Comparison of ENCODE assay signal across 15 cellular contexts in the genomic region with DNA sequence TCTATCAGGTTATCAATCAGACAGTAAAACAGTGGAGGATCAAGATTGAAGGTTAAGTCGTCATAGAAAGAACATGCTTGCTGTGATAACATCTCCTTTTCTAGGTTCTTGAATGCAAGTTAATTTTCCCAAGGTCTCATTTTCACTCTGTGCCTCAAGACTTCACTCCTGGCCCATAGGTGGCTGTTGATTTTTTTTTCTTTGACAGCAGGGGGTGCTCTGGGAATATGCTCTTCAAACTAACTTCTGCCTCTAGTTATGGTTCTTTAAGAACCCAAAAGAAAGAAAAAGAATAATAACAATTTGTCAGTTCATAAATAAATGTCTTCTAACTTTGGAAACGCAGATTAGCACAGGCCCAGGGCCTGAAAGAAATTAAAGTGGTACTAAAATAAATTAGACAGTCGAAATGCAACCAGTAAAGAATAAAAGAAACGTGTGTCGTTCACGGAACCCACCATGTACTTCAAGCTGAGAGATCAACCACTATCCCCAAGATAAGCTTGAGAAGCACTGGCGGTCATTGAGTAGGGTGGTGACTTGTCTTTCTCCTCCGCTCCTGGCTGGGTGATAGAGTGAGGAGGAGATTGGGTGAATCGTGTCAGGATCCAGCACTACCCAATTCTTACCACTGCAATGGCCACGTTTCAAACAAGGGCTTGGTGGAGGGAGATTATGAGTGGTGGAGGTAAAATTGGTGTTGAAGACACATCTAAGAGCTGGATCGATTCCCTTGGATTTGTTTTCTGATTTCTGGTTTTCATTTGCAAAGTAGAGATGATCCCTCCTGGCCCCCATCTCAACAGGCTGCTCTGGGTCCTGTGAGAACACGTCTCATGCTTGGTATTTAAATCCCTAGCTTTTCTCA.
A peak's percentile ranks its signal among the peaks of the same experiment; 100 is the strongest.
DNase-seq lines count a peak whose midpoint lies in the region; ATAC-seq and TF ChIP-seq lines count a peak whose summit lies in the region.
"Had no signal": no experiment of that assay in that cellular context is flagged by ENCODE, and none has a peak within 500 bp of the region (broad histone marks: within the 10 kb centered on the region; RNA-seq: fewer than 3 reads in every experiment).

No MANE protein-coding gene starts in this region.

- no peak for TF ChIP-seq RAD21 in SK-N-SH (IDR thresholded peaks at IDR 0.05; ENCODE audit: low read length)

- H3K9ac ChIP-seq in SK-N-SH, result no peak overlapping the region

- ATAC-seq in SK-N-SH treated with all-trans-retinoic acid at 6 μM for 48 hours, result no peak
- ATAC-seq: activated CD4-positive, alpha-beta T cell treated with anti-CD3 and anti-CD28 coated beads for 36 hours; activated T-cell treated with anti-CD3 and anti-CD28 coated beads, Interleukin-2, amount 50 U/mL, for 4 hours had no signal

- H3K4me2 ChIP-seq in SK-N-SH, result no peak overlapping the region

- H2AFZ ChIP-seq in SK-N-SH (ENCODE audit: low read depth), result no peak overlapping the region

- H3K36me3 Mint-ChIP-seq in progenitor cell of endocrine pancreas (ENCODE audit: insufficient read depth) (no peaks in the 10 kb centered on the region), Caco-2 (ENCODE audit: insufficient read depth, unreplicated experiment) (no peaks in the 10 kb centered on the region)

- 3% methylated on average over 12 of the region's 12 CpGs for WGBS in SK-N-SH (ENCODE audit: low lambda C conversion rate)

- no peaks in the 10 kb centered on the region for H3K9me2 ChIP-seq in SK-N-SH

- intact Hi-C loops in Caco-2 (cut with micrococcal nuclease; ENCODE audit: unreplicated experiment), result no loop called here

- H3K4me1 ChIP-seq in SK-N-SH (ENCODE audit: control insufficient read depth in 1 of 2, insufficient read depth in 2 of 2, low read depth in 1 of 2, low read length in 1 of 2) (no peaks in the 10 kb centered on the region), Caco-2 (no peaks in the 10 kb centered on the region)

- H3K27ac ChIP-seq in SK-N-SH (ENCODE audit: low read depth in 2 of 2, low read length in 1 of 2), result no peak overlapping the region
- H3K27ac ChIP-seq: ovary had no signal

- no peak for DNase-seq in SK-N-SH
- DNase-seq in NAMALWA (ENCODE audit: low spot score), result peak; percentile 55
- DNase-seq in choroid plexus epithelial cell (ENCODE audit: low read depth), result peak; percentile 2
- DNase-seq in progenitor cell of endocrine pancreas (ENCODE audit: low spot score, unreplicated experiment), result no peak
- no peak for DNase-seq in amniotic stem cell (lab: John Stamatoyannopoulos, UW)
- DNase-seq in NCI-H226, result no peak
- no peak for DNase-seq in Caco-2
- DNase-seq: activated CD4-positive, alpha-beta T cell treated with anti-CD3 and anti-CD28 coated beads for 36 hours; activated T-cell treated with anti-CD3 and anti-CD28 coated beads, Interleukin-2, amount 50 U/mL, for 4 hours; H7; NCI-H2081 treated with DMSO at 0.1 percent for 48 hours; ovary; stimulated activated CD4-positive, alpha-beta T cell treated with anti-CD3 and anti-CD28 coated beads, Interleukin-12 subunit alpha, Interleukin-12 subunit beta, amount 100 ng/mL, for 4 hours had no signal

- H3K27me3 Mint-ChIP-seq in progenitor cell of endocrine pancreas (peaks cover 44% of the 10 kb centered on the region), Caco-2 (ENCODE audit: insufficient read depth, unreplicated experiment) (peaks cover 24% of the 10 kb centered on the region)

- H3F3A ChIP-seq in SK-N-SH (replicated peaks; ENCODE audit: insufficient read depth), result no peaks in the 10 kb centered on the region

- no peak for TF ChIP-seq EP300 in SK-N-SH (IDR thresholded peaks at IDR 0.05; ENCODE audit: borderline replicate concordance in 1 of 2, low read depth in 1 of 2, low read length in 1 of 2)

- POLR2A ChIA-PET in SK-N-SH (lab: Yijun Ruan, JAX) (no interaction called here), Caco-2 (lab: Charles Lee) (no interaction called here)

- H3K27ac Mint-ChIP-seq in progenitor cell of endocrine pancreas (no peak overlapping the region), Caco-2 (ENCODE audit: unreplicated experiment) (no peak overlapping the region)
- H3K27ac Mint-ChIP-seq: activated CD4-positive, alpha-beta T cell treated with anti-CD3 and anti-CD28 coated beads for 36 hours; T-helper 1 cell treated with Interleukin-12 subunit alpha and Interleukin-12 subunit beta and Interleukin-4 antibody, amounts not matched to agents 30 μg/mL and 1 μg/mL, for 36 hours had no signal

- H3K4me3 ChIP-seq in SK-N-SH (ENCODE audit: low read depth in 2 of 2, low read length in 1 of 2) (no peak overlapping the region), choroid plexus epithelial cell (ENCODE audit: low read depth, low read length) (no peak overlapping the region), Caco-2 (ENCODE audit: low read depth, low read length) (no peak overlapping the region)
- H3K4me3 ChIP-seq: ovary had no signal

- BruUV-seq in Caco-2 (replicated peaks; lab: Mats Ljungman, UMichigan), result no TSS peak

- H3K27me3 ChIP-seq in SK-N-SH (ENCODE audit: insufficient read depth), result peaks cover 29% of the 10 kb centered on the region
- no peaks in the 10 kb centered on the region; the same call in 1 of the 2 replicates for H3K27me3 ChIP-seq in Caco-2 (replicated peaks; ENCODE audit: control insufficient read depth, insufficient read depth, low read length)
- H3K27me3 ChIP-seq: ovary had no signal

- H3K9me3 Mint-ChIP-seq in progenitor cell of endocrine pancreas (ENCODE audit: low read depth) (peaks cover 9% of the 10 kb centered on the region), Caco-2 (ENCODE audit: unreplicated experiment) (no peaks in the 10 kb centered on the region)
- H3K9me3 Mint-ChIP-seq: activated T-cell treated with anti-CD3 and anti-CD28 coated beads, Interleukin-2, amount 50 U/mL, for 4 hours; T-helper 1 cell treated with Interleukin-12 subunit alpha and Interleukin-12 subunit beta and Interleukin-4 antibody, amounts not matched to agents 30 μg/mL and 1 μg/mL, for 36 hours had no signal

- no peaks in the 10 kb centered on the region for H3K9me3 ChIP-seq in SK-N-SH
- no peaks in the 10 kb centered on the region for H3K9me3 ChIP-seq in Caco-2
- H3K9me3 ChIP-seq: ovary had no signal

- H3K4me1 Mint-ChIP-seq in progenitor cell of endocrine pancreas (ENCODE audit: low read depth) (no peaks in the 10 kb centered on the region), Caco-2 (ENCODE audit: low read depth, unreplicated experiment) (no peaks in the 10 kb centered on the region)
- H3K4me1 Mint-ChIP-seq: activated CD4-positive, alpha-beta T cell treated with anti-CD3 and anti-CD28 coated beads for 36 hours had no signal

- no peaks in the 10 kb centered on the region for H3K79me2 ChIP-seq in SK-N-SH (ENCODE audit: insufficient read depth)

- CTCF ChIA-PET in SK-N-SH (lab: Yijun Ruan, JAX), result no interaction called here
- CTCF ChIA-PET in Caco-2 (lab: Charles Lee), result interaction anchor here (0.6 kb wide), 1 partner anchor 589 kb away, joined by 3 read pairs; no protein-coding TSS in a partner anchor

- TF ChIP-seq CTCF in SK-N-SH (IDR thresholded peaks at IDR 0.05) (0 out of 2 replicates have a peak, but pooled peaks have one; percentile 19), choroid plexus epithelial cell (conservative IDR thresholded peaks at IDR 0.05; ENCODE audit: low read depth, low read length) (no peak), progenitor cell of endocrine pancreas (IDR thresholded peaks at IDR 0.05; ENCODE audit: unreplicated experiment) (peak; percentile 10), Caco-2 (IDR thresholded peaks at IDR 0.05; ENCODE audit: insufficient read depth in 1 of 2, low read depth in 1 of 2, low read length in 1 of 2, severe bottlenecking in 1 of 2, unreplicated experiment in 1 of 2) (peak in 1 of 2 experiments; percentile 12)

- H3K36me3 ChIP-seq in SK-N-SH (replicated peaks in 1 of 2; ENCODE audit: control insufficient read depth in 1 of 2, insufficient read depth in 2 of 2, low read length in 1 of 2), result no peaks in the 10 kb centered on the region
- H3K36me3 ChIP-seq in Caco-2 (ENCODE audit: control insufficient read depth, insufficient read depth, low read length), result no peaks in the 10 kb centered on the region
- H3K36me3 ChIP-seq: ovary had no signal

- H3K4me3 Mint-ChIP-seq in progenitor cell of endocrine pancreas (ENCODE audit: low read depth) (no peak overlapping the region), Caco-2 (ENCODE audit: unreplicated experiment) (no peak overlapping the region)
- H3K4me3 Mint-ChIP-seq: activated CD4-positive, alpha-beta T cell treated with anti-CD3 and anti-CD28 coated beads for 36 hours; activated T-cell treated with anti-CD3 and anti-CD28 coated beads, Interleukin-2, amount 50 U/mL, for 4 hours; T-helper 1 cell treated with Interleukin-12 subunit alpha and Interleukin-12 subunit beta and Interleukin-4 antibody, amounts not matched to agents 30 μg/mL and 1 μg/mL, for 36 hours had no signal

- H4K20me1 ChIP-seq in SK-N-SH (ENCODE audit: insufficient read depth), result no peaks in the 10 kb centered on the region

TF ChIP-seq in SK-N-SH, 30 proteins besides CTCF, POLR2A, EP300 and RAD21 (continues in another document):
- TF ChIP-seq CHD2 (IDR thresholded peaks at IDR 0.05; ENCODE audit: low read length, partially characterized antibody), result no peak
- TF ChIP-seq MAX (IDR thresholded peaks at IDR 0.05; ENCODE audit: low read depth), result no peak
- no peak for TF ChIP-seq NFIC (IDR thresholded peaks at IDR 0.05; ENCODE audit: borderline replicate concordance)

TF ChIP-seq in SK-N-SH treated with all-trans-retinoic acid at 6 μM for 48 hours, 23 proteins besides CTCF, POLR2A, EP300 and RAD21:
- TF ChIP-seq ZFP3 (CRISPR knock-in tag; IDR thresholded peaks at IDR 0.05), result no peak

Comparison
In these comparisons a context has a peak if more than half of its experiments do, and no peak if none do; other contexts are left out.
1. DNase-seq: peak in NAMALWA (single experiment) and choroid plexus epithelial cell (single experiment); none in SK-N-SH (single experiment), progenitor cell of endocrine pancreas (single experiment), amniotic stem cell (single experiment), NCI-H226 (single experiment) and Caco-2 (0 of 2).